8 cellular contexts compared by ENCODE assay signal in the genomic region with DNA sequence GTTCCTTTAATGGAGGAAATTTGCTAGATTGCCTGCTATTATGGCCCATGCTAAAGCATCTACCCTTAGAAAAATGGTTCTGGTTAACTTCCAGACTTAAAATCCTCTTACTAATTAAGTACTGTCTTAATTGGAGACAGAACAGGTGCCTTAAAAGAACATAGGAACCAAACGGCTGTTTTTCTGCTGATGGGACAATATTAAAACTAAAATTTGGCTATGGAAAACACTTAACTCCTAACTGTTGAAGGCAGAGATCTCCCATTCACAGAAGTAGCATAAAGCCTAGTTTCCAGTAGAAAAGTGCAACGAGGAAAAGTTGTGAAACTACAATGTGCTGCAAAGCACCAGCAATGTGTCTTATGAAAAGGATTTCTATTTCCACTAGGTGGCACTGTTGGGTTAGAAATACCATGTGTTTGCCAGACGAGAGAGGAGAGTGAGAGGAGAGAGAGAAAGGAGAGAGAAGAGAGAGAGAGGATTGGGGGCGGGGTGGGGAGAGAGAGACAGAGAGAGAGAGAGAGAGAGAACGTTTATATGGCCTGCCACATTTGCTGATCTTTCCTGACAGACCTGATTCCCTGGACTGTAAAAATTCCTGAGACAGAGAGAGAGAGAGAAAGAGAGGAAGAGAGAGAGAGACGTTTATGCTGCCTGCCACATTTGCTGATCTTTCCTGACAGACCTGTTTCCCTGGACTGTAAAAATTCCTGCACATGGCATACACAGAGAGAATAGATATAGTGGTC. TPM values are rescaled to one million over a fixed set of nuclear protein-coding genes. Genes with fewer than 3 reads are reported as not detected.
DNase-seq lines count a peak whose midpoint lies in the region; ATAC-seq, FAIRE-seq and TF ChIP-seq lines count a peak whose summit lies in the region.

No MANE protein-coding gene starts in this region.

- H3K4me3 ChIP-seq in HAP-1 (no peak overlapping the region), SU-DHL-6 (ENCODE audit: insufficient read depth, low read length, poor library complexity, severe bottlenecking) (no peak overlapping the region), pancreas (no peak overlapping the region)

- DNase-seq in stimulated activated naive CD4-positive, alpha-beta T cell (lab: John Stamatoyannopoulos, UW) = peak in 4 of 6 experiments; percentile 1 to 49 (median 24)
- DNase-seq in stimulated activated naive CD4-positive, alpha-beta T cell treated with Interleukin-2 at 50 U/mL for 16 hours (lab: John Stamatoyannopoulos, UW) = no peak
- DNase-seq in HAP-1 (ENCODE audit: low spot score in 2 of 2) (peak; percentile 66 to 77), LoVo (ENCODE audit: low spot score) (peak; percentile 62), fibroblast of the conjunctiva (ENCODE audit: low read depth) (peak; percentile 56), pancreas (peak in 1 of 6 donors; percentile 17), activated T-cell treated with anti-CD3 and anti-CD28 coated beads for 4 hours (no peak)

- H3K27ac ChIP-seq in SU-DHL-6 (ENCODE audit: low read depth, low read length) = no peak overlapping the region
- no peak overlapping the region for H3K27ac ChIP-seq in pancreas

- peak; percentile 48 for TF ChIP-seq CTCF in SU-DHL-6 (IDR thresholded peaks at IDR 0.05; ENCODE audit: insufficient read depth, low read length, poor library complexity, severe bottlenecking)
- TF ChIP-seq CTCF in pancreas (IDR thresholded peaks at IDR 0.05) = peak in 3 of 4 donors; percentile 18 to 50 (median 33)

- ATAC-seq in pancreas = peak; percentile 81 to 91 (median 87)

- 10 to 16% methylated on average over 6 of the region's 6 CpGs for WGBS in pancreas, 2 donors

- H3K4me1 ChIP-seq in HAP-1 (peaks cover 18% of the 10 kb centered on the region), pancreas (no peaks in the 10 kb centered on the region)

- H3K9me3 ChIP-seq in HAP-1 (no peaks in the 10 kb centered on the region), SU-DHL-6 (ENCODE audit: insufficient read depth, low read length) (peaks cover 5% of the 10 kb centered on the region; the same call in 1 of the 2 replicates), pancreas (no peaks in the 10 kb centered on the region)

- no peak overlapping the region for H2AFZ ChIP-seq in SU-DHL-6 (ENCODE audit: low read depth, low read length, severe bottlenecking)

- H3K79me2 ChIP-seq in SU-DHL-6 (ENCODE audit: insufficient read depth, low read length) = no peaks in the 10 kb centered on the region

- H3K36me3 ChIP-seq in HAP-1 (replicated peaks) = no peaks in the 10 kb centered on the region
- no peaks in the 10 kb centered on the region for H3K36me3 ChIP-seq in SU-DHL-6 (ENCODE audit: low read length)
- no peaks in the 10 kb centered on the region for H3K36me3 ChIP-seq in pancreas

- H3K27me3 ChIP-seq in HAP-1 (ENCODE audit: low read depth) (peaks cover 2% of the 10 kb centered on the region; the same call in 1 of the 2 replicates), SU-DHL-6 (ENCODE audit: low read length) (no peaks in the 10 kb centered on the region), pancreas (no peaks in the 10 kb centered on the region)

- no peaks in the 10 kb centered on the region for H3K9me2 ChIP-seq in SU-DHL-6 (replicated peaks; ENCODE audit: insufficient read depth, low read length)

- intact Hi-C loops in pancreas (cut with DNase I) = no loop called here

- H3F3A ChIP-seq in SU-DHL-6 (ENCODE audit: insufficient read depth) = no peaks in the 10 kb centered on the region

- H3K9ac ChIP-seq in SU-DHL-6 (ENCODE audit: low read length) = no peak overlapping the region

- in situ Hi-C loops in HAP-1 (cut with MboI; ENCODE audit: low sequenced_read_pairs) = loop anchor here (25.0 kb wide), 2 partner anchors 370 to 1045 kb away; no protein-coding TSS in a partner anchor

- H3K4me2 ChIP-seq in SU-DHL-6 (ENCODE audit: low read depth, low read length, poor library complexity, severe bottlenecking) = no peak overlapping the region

- no peak for FAIRE-seq in pancreas (lab: Jason Lieb, UNC)

- no peaks in the 10 kb centered on the region for H4K20me1 ChIP-seq in SU-DHL-6 (ENCODE audit: low read depth, low read length)

RNA-seq across cellular contexts. Expression of a gene that starts 51.5 kb away (rescaled TPM):
- under 1 TPM; 0.46 to 0.67 (median 0.50) TPM for total RNA-seq in pancreas
- under 1 TPM; 0.49 to 0.57 TPM for polyA plus RNA-seq in pancreas

Comparison
In these comparisons a context has a peak if more than half of its experiments do, and no peak if none do; other contexts are left out.
1. DNase-seq: peak in stimulated activated naive CD4-positive, alpha-beta T cell (4 of 6), HAP-1 (2 of 2), LoVo (single experiment) and fibroblast of the conjunctiva (single experiment); none in stimulated activated naive CD4-positive, alpha-beta T cell treated with Interleukin-2 at 50 U/mL for 16 hours (single experiment) and activated T-cell treated with anti-CD3 and anti-CD28 coated beads for 4 hours (single experiment).